Comparison of ENCODE assay signal across 8 cellular contexts in the genomic region with DNA sequence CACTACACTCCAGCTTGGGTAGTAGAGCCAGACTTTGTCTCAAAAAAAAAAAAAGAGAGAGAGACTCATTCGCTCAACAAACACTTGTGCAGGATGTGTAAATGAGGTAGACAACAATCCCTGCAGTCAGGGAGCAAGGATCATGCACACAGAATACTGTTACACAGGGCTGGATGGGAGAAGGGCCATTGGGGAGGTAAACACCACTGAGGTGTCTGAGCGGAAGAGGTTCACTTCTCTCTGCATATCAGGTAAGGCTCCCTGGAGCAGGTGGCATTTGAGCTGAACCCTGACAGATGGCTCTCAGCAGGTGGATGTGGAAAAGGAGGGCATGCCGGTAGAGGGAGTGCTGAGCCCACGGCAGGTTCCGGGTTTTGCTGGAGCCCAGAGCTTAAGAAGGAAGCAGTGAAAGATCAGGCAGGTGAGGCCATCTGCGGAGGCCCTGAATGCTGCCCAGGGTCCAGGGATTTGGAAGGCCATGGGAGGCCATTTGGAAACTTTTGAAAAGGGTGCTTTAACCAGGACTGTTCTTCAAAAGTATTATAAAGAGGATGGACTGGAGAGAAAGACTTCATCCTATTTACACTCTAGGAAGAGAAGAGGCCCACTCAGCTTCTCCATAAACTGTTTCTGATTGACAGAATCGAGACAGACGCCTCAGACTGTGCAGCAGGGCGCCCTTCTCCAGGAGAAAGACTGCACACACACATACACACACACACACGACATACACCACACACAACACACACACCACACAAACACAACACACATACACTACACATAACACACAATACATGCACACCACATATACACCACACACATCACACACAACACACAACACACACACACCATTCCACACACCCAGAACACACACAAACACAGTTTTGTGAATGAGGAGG.
DNase-seq lines count a peak whose midpoint lies in the region; ATAC-seq and TF ChIP-seq lines count a peak whose summit lies in the region.

No MANE protein-coding gene starts in this region.

- WGBS in gastroesophageal sphincter (ENCODE audit: low coverage in 1 of 2), 2 donors = 48 to 59% methylated on average over 2 to 10 of the region's 10 CpGs

- H3K9ac ChIP-seq in Loucy (ENCODE audit: low read depth, low read length, poor library complexity, severe bottlenecking) = no peak overlapping the region

- H3K4me1 ChIP-seq in Loucy (ENCODE audit: insufficient read depth, low read length, poor library complexity, severe bottlenecking) (peaks cover 47% of the 10 kb centered on the region), gastroesophageal sphincter (peaks cover 0 to 6% (median 0%) of the 10 kb centered on the region in 3 donors)

- H3K36me3 Mint-ChIP-seq in naive B cell = no peaks in the 10 kb centered on the region

- H3K9me3 Mint-ChIP-seq in naive B cell = peaks cover 0 to 4% (median 0%) of the 10 kb centered on the region in 7 donors

- peaks cover 5% of the 10 kb centered on the region; the same call in 1 of the 2 replicates for H3K79me2 ChIP-seq in Loucy (ENCODE audit: insufficient read depth, low read length)

- no peak overlapping the region for H2AFZ ChIP-seq in Loucy (ENCODE audit: low read length)

- TF ChIP-seq POLR2A in gastroesophageal sphincter (IDR thresholded peaks at IDR 0.05) = no peak

- H3K27ac Mint-ChIP-seq in naive B cell = peak overlapping the region in 4 of 6 donors; percentile 40 to 90 (median 57)

- H3K27me3 ChIP-seq in Loucy (ENCODE audit: insufficient read depth, low read length, poor library complexity, severe bottlenecking) (no peaks in the 10 kb centered on the region), brain microvascular endothelial cell (replicated peaks) (no peaks in the 10 kb centered on the region), gastroesophageal sphincter (peaks cover 12% of the 10 kb centered on the region)

- H3K4me3 ChIP-seq in Loucy (ENCODE audit: low read length, poor library complexity, severe bottlenecking) (no peak overlapping the region), brain microvascular endothelial cell (ENCODE audit: low read depth, low read length) (no peak overlapping the region), gastroesophageal sphincter (no peak overlapping the region)

- no peaks in the 10 kb centered on the region for H3K9me2 ChIP-seq in Loucy (replicated peaks; ENCODE audit: low read depth, low read length)

- no peak overlapping the region for H3K27ac ChIP-seq in brain microvascular endothelial cell
- H3K27ac ChIP-seq in gastroesophageal sphincter = no peak overlapping the region

- peaks cover 9 to 10% (median 9%) of the 10 kb centered on the region in 3 donors for H3K27me3 Mint-ChIP-seq in naive B cell

- peak; percentile 47 for TF ChIP-seq CTCF in Loucy (conservative IDR thresholded peaks at IDR 0.05; ENCODE audit: low read length)
- TF ChIP-seq CTCF in brain microvascular endothelial cell (IDR thresholded peaks at IDR 0.05; ENCODE audit: low read depth, low read length, missing control alignments) = peak; percentile 73
- TF ChIP-seq CTCF in gastroesophageal sphincter (IDR thresholded peaks at IDR 0.05) = peak in 2 of 4 experiments; percentile 8 to 40

- H4K20me1 ChIP-seq in Loucy (ENCODE audit: insufficient read depth, low read length, poor library complexity, severe bottlenecking) = no peaks in the 10 kb centered on the region

- peaks cover 3 to 15% (median 12%) of the 10 kb centered on the region in 3 donors for H3K4me1 Mint-ChIP-seq in naive B cell

- H3K9me3 ChIP-seq in Loucy (ENCODE audit: insufficient read depth, low read depth, low read length) (no peaks in the 10 kb centered on the region), gastroesophageal sphincter (no peaks in the 10 kb centered on the region)

- 0 out of 2 replicates have a peak, but pooled peaks cover 4% of the 10 kb centered on the region for H3F3A ChIP-seq in Loucy (ENCODE audit: low read depth)

- no peak for TF ChIP-seq EP300 in gastroesophageal sphincter (IDR thresholded peaks at IDR 0.05)

- in situ Hi-C loops in brain microvascular endothelial cell (cut with HindIII; ENCODE audit: low pct_ligation_motif_present, low sequenced_read_pairs) = no loop called here

- peak overlapping the region in 1 of 8 donors; percentile 45 for H3K4me3 Mint-ChIP-seq in naive B cell

- H3K36me3 ChIP-seq in Loucy (ENCODE audit: insufficient read depth, low read length) (no peaks in the 10 kb centered on the region), brain microvascular endothelial cell (replicated peaks) (no peaks in the 10 kb centered on the region), gastroesophageal sphincter (no peaks in the 10 kb centered on the region)

- H3K4me2 ChIP-seq in Loucy (ENCODE audit: low read depth, low read length, poor library complexity, severe bottlenecking) = no peak overlapping the region

- ATAC-seq in naive B cell (ENCODE audit: low read depth in 2 of 2) = peak; percentile 56 to 57
- no peak for ATAC-seq in gastroesophageal sphincter
- no peak for ATAC-seq in HG03280 (IDR thresholded peaks at IDR 0.05; ENCODE audit: unreplicated experiment)

- peak; percentile 63 for DNase-seq in SIG-M5 treated with dmso at 0.1 percent for 504 hours (lab: John Stamatoyannopoulos, UW; ENCODE audit: unreplicated experiment)
- DNase-seq in SIG-M5 (lab: John Stamatoyannopoulos, UW) = no peak
- DNase-seq in RPMI7951 (ENCODE audit: low read depth) = peak; percentile 39
- no peak for DNase-seq in brain microvascular endothelial cell
- DNase-seq in naive B cell = no peak

Comparison
In these comparisons a context has a peak if more than half of its experiments do, and no peak if none do; other contexts are left out.
1. DNase-seq: peak in SIG-M5 treated with dmso at 0.1 percent for 504 hours (single experiment) and RPMI7951 (single experiment); none in SIG-M5 (single experiment), brain microvascular endothelial cell (single experiment) and naive B cell (single experiment).
2. ATAC-seq: peak in naive B cell (2 of 2); none in gastroesophageal sphincter (single experiment) and HG03280 (single experiment).